1 cellular context compared by ENCODE assay signal in genomic region chr18:46051731-46052461, GRCh38.
TF ChIP-seq lines count a peak whose summit lies in the region.

No MANE protein-coding gene starts in this region.

TF ChIP-seq in GM23338, 12 proteins besides CTCF, POLR2A, EP300 and RAD21 (continued from another document):
- TF ChIP-seq, protein P1, sequence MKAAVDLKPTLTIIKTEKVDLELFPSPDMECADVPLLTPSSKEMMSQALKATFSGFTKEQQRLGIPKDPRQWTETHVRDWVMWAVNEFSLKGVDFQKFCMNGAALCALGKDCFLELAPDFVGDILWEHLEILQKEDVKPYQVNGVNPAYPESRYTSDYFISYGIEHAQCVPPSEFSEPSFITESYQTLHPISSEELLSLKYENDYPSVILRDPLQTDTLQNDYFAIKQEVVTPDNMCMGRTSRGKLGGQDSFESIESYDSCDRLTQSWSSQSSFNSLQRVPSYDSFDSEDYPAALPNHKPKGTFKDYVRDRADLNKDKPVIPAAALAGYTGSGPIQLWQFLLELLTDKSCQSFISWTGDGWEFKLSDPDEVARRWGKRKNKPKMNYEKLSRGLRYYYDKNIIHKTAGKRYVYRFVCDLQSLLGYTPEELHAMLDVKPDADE (IDR thresholded peaks at IDR 0.05), result no peak
- no peak for TF ChIP-seq ZNF331 (CRISPR knock-in tag; IDR thresholded peaks at IDR 0.05; ENCODE audit: low read depth)
- TF ChIP-seq CREB1 (CRISPR knock-in tag; IDR thresholded peaks at IDR 0.05; ENCODE audit: low read depth), result no peak
